ENCODE assay signal across 19 cellular contexts in the genomic region with DNA sequence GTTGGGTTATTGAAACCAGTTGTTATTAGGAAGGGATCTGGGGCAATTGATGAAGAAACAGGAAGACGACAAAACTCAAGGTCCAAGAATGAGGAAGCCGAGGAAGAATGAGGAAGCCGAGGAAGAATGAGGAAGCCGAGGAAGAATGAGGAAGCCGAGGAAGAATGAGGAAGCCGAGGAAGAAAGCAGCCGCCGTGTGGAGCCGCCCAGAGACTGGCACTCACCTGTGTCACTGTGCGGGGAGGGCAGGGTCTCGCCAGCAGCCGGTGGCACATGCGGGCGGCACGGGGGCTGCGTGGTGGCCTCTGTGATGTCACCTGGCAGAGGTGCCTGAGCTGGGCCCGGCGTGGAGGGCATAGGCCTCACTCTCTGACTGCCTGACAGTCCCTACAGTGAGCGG.
DNase-seq lines count a peak whose midpoint lies in the region; ATAC-seq and TF ChIP-seq lines count a peak whose summit lies in the region.
"Had no signal": no experiment of that assay in that cellular context is flagged by ENCODE, and none has a peak within 500 bp of the region (broad histone marks: within the 10 kb centered on the region; RNA-seq: fewer than 3 reads in every experiment).

No MANE protein-coding gene starts in this region.

- no peak overlapping the region for H3K9ac ChIP-seq in mammary epithelial cell (ENCODE audit: insufficient read depth, low read length)

- H3K4me1 ChIP-seq in mucosa of descending colon (ENCODE audit: low read depth) = peaks cover 8% of the 10 kb centered on the region
- no peaks in the 10 kb centered on the region for H3K4me1 ChIP-seq in mammary epithelial cell (ENCODE audit: insufficient read depth, low read length)
- H3K4me1 ChIP-seq: foreskin keratinocyte had no signal

- H3K9me3 ChIP-seq in mucosa of descending colon (no peaks in the 10 kb centered on the region), mammary epithelial cell (replicated peaks; ENCODE audit: insufficient read depth, low read length) (peaks cover 64% of the 10 kb centered on the region)

- peak; percentile 5 for ATAC-seq in esophagus mucosa
- ATAC-seq in mucosa of descending colon = peak; percentile 68
- ATAC-seq: foreskin keratinocyte, T-helper 17 cell had no signal

- intact Hi-C loops in mucosa of descending colon (cut with DNase I, micrococcal nuclease) = no loop called here
- intact Hi-C loops in lower leg skin (cut with DNase I; ENCODE audit: low total_unique reads) = no loop called here
- intact Hi-C loops in mammary epithelial cell (cut with micrococcal nuclease) = no loop called here

- TF ChIP-seq POLR2A in lower leg skin (IDR thresholded peaks at IDR 0.05) = no peak

- no peaks in the 10 kb centered on the region for H3K27me3 ChIP-seq in mammary epithelial cell (ENCODE audit: insufficient read depth, low read length)
- H3K27me3 ChIP-seq: cardiac muscle cell, foreskin keratinocyte had no signal

- no peak overlapping the region for H3K4me2 ChIP-seq in mammary epithelial cell (ENCODE audit: insufficient read depth, low read depth, low read length)

- H2AFZ ChIP-seq in mammary epithelial cell (ENCODE audit: low read depth, low read length) = no peak overlapping the region

- in situ Hi-C loops in mammary epithelial cell (cut with MboI; ENCODE audit: low sequenced_read_pairs in 2 of 2) = no loop called here

- CTCF ChIA-PET in mammary epithelial cell (lab: Charles Lee; ENCODE audit: low non-redundant PET) = no interaction called here

- dilution Hi-C loops in mammary epithelial cell (cut with HindIII; ENCODE audit: low sequenced_read_pairs) = no loop called here

- 73 to 75% methylated on average over 18 to 19 of the region's 19 CpGs for WGBS in lower leg skin, 2 donors
- WGBS in mammary epithelial cell (ENCODE audit: low coverage, missing lambda C conversion rate) = 90% methylated on average over 11 of the region's 19 CpGs

- H3K27ac ChIP-seq in mammary epithelial cell (ENCODE audit: insufficient read depth, low read depth, low read length) = no peak overlapping the region
- H3K27ac ChIP-seq: cardiac muscle cell, foreskin keratinocyte had no signal

- TF ChIP-seq CTCF in mucosa of descending colon (IDR thresholded peaks at IDR 0.05) (no peak), lower leg skin (IDR thresholded peaks at IDR 0.05) (no peak), mammary epithelial cell (conservative IDR thresholded peaks at IDR 0.05 in 1 of 2, IDR thresholded peaks at IDR 0.05 in 1 of 2; ENCODE audit: extremely low read depth in 1 of 2, insufficient read depth in 1 of 2, low read depth in 1 of 2, low read length in 2 of 2) (no peak)

- peak; percentile 8 for DNase-seq in Ammon's horn (ENCODE audit: low spot score)
- peak; percentile 47 to 61 for DNase-seq in NOMO-1 (lab: John Stamatoyannopoulos, UW; ENCODE audit: unreplicated experiment in 2 of 2)
- peak; percentile 69 to 82 (median 76) for DNase-seq in mucosa of descending colon
- DNase-seq in lower leg skin (ENCODE audit: low spot score in 2 of 2) = no peak
- DNase-seq in LoVo (ENCODE audit: low spot score) = no peak
- no peak for DNase-seq in mammary epithelial cell
- no peak for DNase-seq in DMS114 treated with DMSO at 0.1 percent for 48 hours (lab: John Stamatoyannopoulos, UW; ENCODE audit: unreplicated experiment)
- DNase-seq: activated CD4-positive, alpha-beta T cell treated with anti-CD3 and anti-CD28 coated beads for 48 hours; activated naive CD8-positive, alpha-beta T cell treated with anti-CD3 and anti-CD28 coated beads, Interleukin-2, amount 10 ng/mL, durations not matched to agents 7 days and 5 days; activated T-cell treated with anti-CD3 and anti-CD28 coated beads, Interleukin-2, amount 50 U/mL, for 1 hour; endodermal cell; foreskin keratinocyte; HCEC 1CT; NCI-H1930; NCI-H526; posterior cingulate gyrus; T-helper 17 cell had no signal

- H4K20me1 ChIP-seq in mammary epithelial cell (ENCODE audit: insufficient read depth, low read length) = no peaks in the 10 kb centered on the region

- BruUV-seq in mammary epithelial cell (replicated peaks; lab: Mats Ljungman, UMichigan) = no TSS peak

- H3K4me3 ChIP-seq in mucosa of descending colon (no peak overlapping the region), lower leg skin (ENCODE audit: low read depth, poor library complexity, severe bottlenecking) (no peak overlapping the region), mammary epithelial cell (replicated peaks in 1 of 3; ENCODE audit: insufficient read depth in 1 of 3, low read depth in 2 of 3, low read length in 3 of 3) (no peak overlapping the region)
- H3K4me3 ChIP-seq: cardiac muscle cell had no signal

- H3K79me2 ChIP-seq in mammary epithelial cell (ENCODE audit: insufficient read depth, low read length) = no peaks in the 10 kb centered on the region

- H3K36me3 ChIP-seq in mucosa of descending colon (ENCODE audit: low read depth) = no peaks in the 10 kb centered on the region
- no peaks in the 10 kb centered on the region for H3K36me3 ChIP-seq in mammary epithelial cell (ENCODE audit: insufficient read depth, low read length)
- H3K36me3 ChIP-seq: cardiac muscle cell had no signal

Comparison
In these comparisons a context has a peak if more than half of its experiments do, and no peak if none do; other contexts are left out.
1. DNase-seq: peak in Ammon's horn (single experiment), NOMO-1 (2 of 2) and mucosa of descending colon (3 of 3); none in lower leg skin (0 of 2), LoVo (single experiment), mammary epithelial cell (single experiment) and DMS114 treated with DMSO at 0.1 percent for 48 hours (single experiment).